8 cellular contexts compared by ENCODE assay signal in the genomic region with DNA sequence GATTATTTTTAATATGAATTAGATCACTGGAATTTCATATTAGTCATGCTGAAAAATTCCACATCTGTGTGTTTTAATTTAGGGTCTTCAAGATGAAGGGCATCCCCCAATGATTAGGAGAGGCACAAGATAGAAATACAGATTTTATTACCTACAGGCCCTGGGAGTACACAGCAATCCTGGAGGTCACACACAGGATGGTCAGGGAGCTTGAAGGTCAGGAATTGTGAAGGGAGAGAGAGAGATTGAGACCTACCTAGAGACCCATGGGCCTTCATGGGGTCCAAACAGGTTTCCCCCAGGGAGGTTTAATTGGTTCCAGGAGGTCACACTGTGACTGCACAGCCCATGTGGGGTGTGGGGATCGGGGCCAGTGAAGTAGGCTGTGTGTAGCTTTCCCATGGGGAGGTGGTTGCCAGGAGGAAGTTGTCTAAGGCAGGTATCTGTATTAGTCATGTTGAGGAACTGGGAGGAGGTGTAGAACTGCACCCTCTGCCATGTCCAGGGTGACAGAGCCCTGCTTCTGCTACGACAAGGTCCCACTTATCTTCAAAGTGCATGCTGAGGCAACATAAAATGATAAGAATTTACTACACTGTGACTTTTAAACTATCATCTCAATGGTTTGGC. TPM values are rescaled to one million over a fixed set of nuclear protein-coding genes. Genes with fewer than 3 reads are reported as not detected.
DNase-seq lines count a peak whose midpoint lies in the region; ATAC-seq, FAIRE-seq and TF ChIP-seq lines count a peak whose summit lies in the region.

No MANE protein-coding gene starts in this region.

- no peak overlapping the region for H2AFZ ChIP-seq in GM12878 (ENCODE audit: control insufficient read depth, low read depth, low read length)

- TF ChIP-seq RAD21 in GM12878 (IDR thresholded peaks at IDR 0.05; ENCODE audit: insufficient read depth, low read depth, low read length) = no peak

- intact Hi-C loops in A673 (cut with micrococcal nuclease; ENCODE audit: unreplicated experiment) (no loop called here), GM12878 (cut with micrococcal nuclease; ENCODE audit: unreplicated experiment) (no loop called here)

- H3K4me1 Mint-ChIP-seq in type B pancreatic cell (ENCODE audit: unreplicated experiment) = peaks cover 52% of the 10 kb centered on the region

- WGBS in GM12878 (ENCODE audit: insufficient coverage, insufficient replicate concordance, low lambda C conversion rate, missing lambda C conversion rate) = 0% methylated on average over 2 of the region's 2 CpGs

- RAD21 ChIA-PET in GM12878 (lab: Charles Lee; ENCODE audit: unreplicated experiment) = no interaction called here

- H3K4me1 ChIP-seq in A673 (ENCODE audit: insufficient read depth, low read length, poor library complexity, severe bottlenecking) (peaks cover 22% of the 10 kb centered on the region), GM12878 (ENCODE audit: control insufficient read depth, insufficient read depth, low read length) (peaks cover 15% of the 10 kb centered on the region)

- H3K9me3 ChIP-seq in A673 (ENCODE audit: low read depth, low read length, poor library complexity, severe bottlenecking) (no peaks in the 10 kb centered on the region), GM12878 (replicated peaks; ENCODE audit: control insufficient read depth, insufficient read depth, low read length) (no peaks in the 10 kb centered on the region; the same call in 2 of the 3 replicates)

- H3K27ac ChIP-seq in A673 (ENCODE audit: low read depth, low read length, poor library complexity, severe bottlenecking) (peak overlapping the region; percentile 3), GM12878 (ENCODE audit: control insufficient read depth, insufficient read depth) (no peak overlapping the region)

- no peak overlapping the region for H3K4me3 ChIP-seq in A673 (ENCODE audit: low read depth, low read length, poor library complexity, severe bottlenecking)
- no peak overlapping the region for H3K4me3 ChIP-seq in GM12878

- peak in 1 of 2 experiments; percentile 38; a peak in 2 of 4 replicates for TF ChIP-seq EP300 in GM12878 (IDR thresholded peaks at IDR 0.05; ENCODE audit: borderline replicate concordance in 1 of 2, control insufficient read depth in 1 of 2, low read depth in 2 of 2, low read length in 2 of 2)

- CTCF ChIA-PET in A673 (lab: Charles Lee) = no interaction called here
- CTCF ChIA-PET in GM12878 (lab: Yijun Ruan, JAX) = interaction anchor here (1.4 kb wide), 1 partner anchor 505 kb away, joined by 3 read pairs; no protein-coding TSS in a partner anchor

- POLR2A ChIA-PET in A673 (lab: Charles Lee; ENCODE audit: low non-redundant PET) (no interaction called here), GM12878 (lab: Charles Lee) (no interaction called here)

- FAIRE-seq in GM12878 (lab: Jason Lieb, UNC) = no peak

- H3K27ac Mint-ChIP-seq in type B pancreatic cell = peak overlapping the region; percentile 81

- SMC1A ChIA-PET in GM12878 (lab: Charles Lee; ENCODE audit: uncharacterized antibody, unreplicated experiment) = no interaction called here

- H3K9me3 Mint-ChIP-seq in type B pancreatic cell = peaks cover 8% of the 10 kb centered on the region

- H3K4me3 Mint-ChIP-seq in type B pancreatic cell = no peak overlapping the region

- no peak overlapping the region for H3K9ac ChIP-seq in GM12878 (ENCODE audit: control insufficient read depth, insufficient read depth, low read length)

- TF ChIP-seq CTCF in A673 (conservative IDR thresholded peaks at IDR 0.05; ENCODE audit: low read depth, low read length) (no peak), GM12878 (IDR thresholded peaks at IDR 0.05 in 2 of 3, conservative IDR thresholded peaks at IDR 0.05 in 1 of 3; ENCODE audit: control insufficient read depth in 2 of 3, extremely low read depth in 1 of 3, insufficient read depth in 1 of 3, low read depth in 3 of 3, low read length in 3 of 3) (no peak), type B pancreatic cell (conservative IDR thresholded peaks at IDR 0.05) (no peak)

- no peaks in the 10 kb centered on the region for H3K27me3 Mint-ChIP-seq in type B pancreatic cell

- in situ Hi-C loops in GM12878 (cut with MboI) = no loop called here

- ATAC-seq in GM19372 (IDR thresholded peaks at IDR 0.05; ENCODE audit: low read depth, unreplicated experiment) = peak; percentile 66
- ATAC-seq in HG03175 (IDR thresholded peaks at IDR 0.05; ENCODE audit: unreplicated experiment) = peak; percentile 84
- peak; percentile 89 for ATAC-seq in GM12878

- no peak for TF ChIP-seq POLR2A in GM12878 (IDR thresholded peaks at IDR 0.05; ENCODE audit: low read depth, low read length)

- H3K36me3 ChIP-seq in A673 (ENCODE audit: insufficient read depth, low read length, poor library complexity, severe bottlenecking) (no peaks in the 10 kb centered on the region), GM12878 (ENCODE audit: control insufficient read depth in 2 of 2, insufficient read depth in 2 of 2, low read length in 1 of 2) (no peaks in the 10 kb centered on the region)

- DNase-seq in A673 (ENCODE audit: low spot score) (no peak), GM12878 (ENCODE audit: low read depth, low spot score) (peak; percentile 73), type B pancreatic cell (ENCODE audit: extremely low spot score, unreplicated experiment) (no peak), cerebellar nuclear complex (lab: John Stamatoyannopoulos, UW) (no peak), dermis blood vessel endothelial cell (no peak), NCI-H146 treated with DMSO at 0.1 percent for 48 hours (lab: John Stamatoyannopoulos, UW; ENCODE audit: unreplicated experiment) (no peak)

- no TSS peak for BruUV-seq in A673 (replicated peaks; lab: Mats Ljungman, UMichigan)
- no TSS peak for BruUV-seq in GM12878 (replicated peaks; lab: Mats Ljungman, UMichigan)

- H3K27me3 ChIP-seq in A673 (replicated peaks; ENCODE audit: insufficient read depth, low read depth, low read length, poor library complexity) = no peaks in the 10 kb centered on the region
- peaks cover 0 to 1% of the 10 kb centered on the region in 2 experiments; a peak in 1 of 4 replicates for H3K27me3 ChIP-seq in GM12878 (replicated peaks in 1 of 2; ENCODE audit: control insufficient read depth in 2 of 2, insufficient read depth in 2 of 2, low read length in 1 of 2)

- peaks cover 7% of the 10 kb centered on the region for H3K36me3 Mint-ChIP-seq in type B pancreatic cell

- H3K79me2 ChIP-seq in GM12878 (ENCODE audit: control insufficient read depth, insufficient read depth, low read length) = no peaks in the 10 kb centered on the region

- peak overlapping the region; percentile 10; the same call in 1 of the 2 replicates for H3K4me2 ChIP-seq in GM12878 (ENCODE audit: control insufficient read depth, insufficient read depth)

- no peaks in the 10 kb centered on the region for H4K20me1 ChIP-seq in GM12878 (ENCODE audit: control insufficient read depth, insufficient read depth)

TF ChIP-seq in GM12878, 131 proteins besides CTCF, POLR2A, EP300 and RAD21 (continues in another document):
- TF ChIP-seq POLR2AphosphoS2 (IDR thresholded peaks at IDR 0.05; ENCODE audit: low read depth, low read length) (no peak), ZNF592 (IDR thresholded peaks at IDR 0.05) (no peak), CBFB (IDR thresholded peaks at IDR 0.05; ENCODE audit: low read depth) (no peak)

RNA-seq across cellular contexts. Expression of gene SNX9, which starts 18.3 kb away (rescaled TPM):
- 24.8 and 29.5 TPM in 2 replicates for total RNA-seq in A673 (2021)
- total RNA-seq in GM12878 (2013; cell fraction: nucleolus; rRNA removed) = 10.9 and 11.5 TPM in 2 replicates
- total RNA-seq in GM12878 (2014; rRNA removed) = 0.27 and 0.28 TPM in 2 replicates
- total RNA-seq in GM12878 (2014; rRNA removed; fragmentation: Illumina TruSeq; extraction: Trizol) = 0.28 and 0.36 TPM in 2 replicates
- total RNA-seq in GM12878 (2021) = 0.64 TPM in 2 replicates
- 2.0 TPM for polyA plus RNA-seq in GM12878 (2011; ENCODE audit: low read depth)
- polyA plus RNA-seq in GM12878 (2011; rRNA removed) = 2.0 and 2.8 TPM in 2 replicates
- polyA plus RNA-seq in GM12878 (2011; cell fraction: cytosol; rRNA removed) = 1.3 and 1.7 TPM in 2 replicates
- polyA plus RNA-seq in GM12878 (2011; cell fraction: nucleus; rRNA removed) = 1.8 and 2.4 TPM in 2 replicates
- 2.6 and 5.2 TPM in 2 replicates for polyA plus RNA-seq in GM12878 (2012)
- polyA plus RNA-seq in GM12878 (2014; fragmentation: Illumina TruSeq; extraction: Trizol) = 0.30 and 0.50 TPM in 2 replicates
- under 1 TPM; 0.03 to 0.05 TPM for polyA plus RNA-seq in GM12878 (2014; fragmentation: Nextera tagmentation; extraction: Ambion mirVana)
- polyA plus RNA-seq in GM12878 (2014; rRNA removed) = 0.25 and 0.53 TPM in 2 replicates
- polyA plus RNA-seq in GM12878 (2016; fragmentation: Nextera tagmentation; extraction: Ambion mirVana) = under 1 TPM; 0.31 to 0.39 TPM
- 1.7 and 1.8 TPM in 2 replicates for polyA minus RNA-seq in GM12878 (2011; rRNA and poly(A)+ RNA removed)
- polyA minus RNA-seq in GM12878 (2011; cell fraction: cytosol; rRNA and poly(A)+ RNA removed) = 1.0 and 1.9 TPM in 2 replicates
- 0.96 and 0.97 TPM in 2 replicates for polyA minus RNA-seq in GM12878 (2011; cell fraction: nucleus; rRNA and poly(A)+ RNA removed)
- 23.2 and 31.9 TPM in 2 replicates for total RNA-seq in type B pancreatic cell (ENCODE audit: low replicate concordance)
- total RNA-seq in dermis blood vessel endothelial cell = 51.4 and 61.4 TPM in 2 replicates
